ENCODE assay signal across 1 cellular context in genomic region chr9:19926774-19927173, GRCh38.
TF ChIP-seq lines count a peak whose summit lies in the region.

No MANE protein-coding gene starts in this region.

TF ChIP-seq in IMR-90, 13 proteins besides CTCF, POLR2A, EP300 and RAD21:
- TF ChIP-seq USF2 (IDR thresholded peaks at IDR 0.05; ENCODE audit: low read depth, low read length) (no peak), RFX5 (IDR thresholded peaks at IDR 0.05; ENCODE audit: low read depth, low read length) (no peak), MAZ (IDR thresholded peaks at IDR 0.05; ENCODE audit: borderline replicate concordance, low read depth, low read length) (no peak), BHLHE40 (IDR thresholded peaks at IDR 0.05; ENCODE audit: low read depth, low read length) (no peak), RCOR1 (IDR thresholded peaks at IDR 0.05; ENCODE audit: insufficient replicate concordance, low read length) (no peak), SMC3 (IDR thresholded peaks at IDR 0.05; ENCODE audit: low read depth, low read length) (no peak), MXI1 (IDR thresholded peaks at IDR 0.05; ENCODE audit: borderline replicate concordance, low read depth, low read length) (no peak), NFE2L2 (IDR thresholded peaks at IDR 0.05; ENCODE audit: low read depth, low read length) (no peak), CHD1 (IDR thresholded peaks at IDR 0.05; ENCODE audit: low read depth, low read length) (no peak), MAFK (IDR thresholded peaks at IDR 0.05; ENCODE audit: low read depth, low read length) (no peak), CEBPB (IDR thresholded peaks at IDR 0.05; ENCODE audit: low read depth, low read length) (no peak), FOS (IDR thresholded peaks at IDR 0.05; ENCODE audit: low read depth, low read length) (no peak)
- TF ChIP-seq, protein P1, sequence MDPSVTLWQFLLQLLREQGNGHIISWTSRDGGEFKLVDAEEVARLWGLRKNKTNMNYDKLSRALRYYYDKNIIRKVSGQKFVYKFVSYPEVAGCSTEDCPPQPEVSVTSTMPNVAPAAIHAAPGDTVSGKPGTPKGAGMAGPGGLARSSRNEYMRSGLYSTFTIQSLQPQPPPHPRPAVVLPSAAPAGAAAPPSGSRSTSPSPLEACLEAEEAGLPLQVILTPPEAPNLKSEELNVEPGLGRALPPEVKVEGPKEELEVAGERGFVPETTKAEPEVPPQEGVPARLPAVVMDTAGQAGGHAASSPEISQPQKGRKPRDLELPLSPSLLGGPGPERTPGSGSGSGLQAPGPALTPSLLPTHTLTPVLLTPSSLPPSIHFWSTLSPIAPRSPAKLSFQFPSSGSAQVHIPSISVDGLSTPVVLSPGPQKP (IDR thresholded peaks at IDR 0.05; ENCODE audit: borderline replicate concordance, low read depth, low read length) = no peak
